In the genomic region with DNA sequence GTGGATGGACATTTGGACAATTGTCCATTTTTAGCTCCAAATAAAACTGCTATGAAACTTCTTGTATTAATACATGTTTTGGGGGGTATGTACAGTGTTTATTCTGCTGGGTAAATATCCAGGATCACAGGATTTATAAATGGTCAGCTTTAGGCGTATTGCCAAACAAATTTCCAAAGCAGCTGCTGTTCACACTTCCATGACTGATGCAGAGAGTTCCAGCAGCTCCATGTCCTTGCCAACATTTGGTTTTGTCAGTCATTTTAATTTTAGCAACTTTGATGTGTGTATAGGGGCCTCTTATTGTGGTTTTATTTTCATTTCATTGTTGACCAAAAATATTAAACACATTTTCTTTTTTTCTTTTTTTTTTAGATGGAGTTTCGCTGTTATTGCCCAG, we compare ENCODE assay signal across 9 cellular contexts.
"Had no signal": no experiment of that assay in that cellular context is flagged by ENCODE, and none has a peak within 500 bp of the region (broad histone marks: within the 10 kb centered on the region; RNA-seq: fewer than 3 reads in every experiment).

No MANE protein-coding gene starts in this region.

- H2AFZ ChIP-seq: GM23248 had no signal

- H3K36me3 ChIP-seq: HAP-1 had no signal

- H3K27ac ChIP-seq: GM23248, HL-60 had no signal

- ATAC-seq: HCT116 had no signal

- DNase-seq: GM23248, GOT3, H7, HFFc6, IMR-90, KBM-7 had no signal

- H3K4me3 ChIP-seq: GM23248, HAP-1 had no signal

- H3K4me1 ChIP-seq: HAP-1 had no signal

- H3K9ac ChIP-seq: GM23248 had no signal
